In genomic region chr16:67910162-67910561, GRCh38 we compare ENCODE assay signal across 10 cellular contexts. TPM values are rescaled to one million over a fixed set of nuclear protein-coding genes. Genes with fewer than 3 reads are reported as not detected.
DNase-seq lines count a peak whose midpoint lies in the region; ATAC-seq and TF ChIP-seq lines count a peak whose summit lies in the region.
"Had no signal": no experiment of that assay in that cellular context is flagged by ENCODE, and none has a peak within 500 bp of the region (broad histone marks: within the 10 kb centered on the region; RNA-seq: fewer than 3 reads in every experiment).

No MANE protein-coding gene starts in this region.

- peaks cover 21% of the 10 kb centered on the region for H3K4me1 Mint-ChIP-seq in activated naive CD4-positive, alpha-beta T cell treated with anti-CD3 and anti-CD28 coated beads for 36 hours (ENCODE audit: low read depth)
- H3K4me1 Mint-ChIP-seq in stimulated activated naive CD8-positive, alpha-beta T cell treated with anti-CD3 and anti-CD28 coated beads, Interleukin-15, amount 100 ng/mL, for 72 hours, result peaks cover 28% of the 10 kb centered on the region

- H3K4me1 ChIP-seq in SJCRH30, result peaks cover 3% of the 10 kb centered on the region
- H3K4me1 ChIP-seq: SJSA1 had no signal

- H3K9me3 Mint-ChIP-seq in activated naive CD4-positive, alpha-beta T cell treated with anti-CD3 and anti-CD28 coated beads for 36 hours, result no peaks in the 10 kb centered on the region
- H3K9me3 Mint-ChIP-seq in stimulated activated naive CD8-positive, alpha-beta T cell treated with anti-CD3 and anti-CD28 coated beads, Interleukin-15, amount 100 ng/mL, for 72 hours, result no peaks in the 10 kb centered on the region

- peak overlapping the region; percentile 56 for H3K27ac Mint-ChIP-seq in activated naive CD4-positive, alpha-beta T cell treated with anti-CD3 and anti-CD28 coated beads for 36 hours
- H3K27ac Mint-ChIP-seq in stimulated activated naive CD8-positive, alpha-beta T cell treated with anti-CD3 and anti-CD28 coated beads, Interleukin-15, amount 100 ng/mL, for 72 hours, result peak overlapping the region; percentile 5 to 84

- H3K4me3 ChIP-seq in SJCRH30, result no peak overlapping the region
- no peak overlapping the region for H3K4me3 ChIP-seq in fibroblast of pulmonary artery (replicated peaks; ENCODE audit: low read depth, low read length)
- H3K4me3 ChIP-seq: SJSA1 had no signal

- intact Hi-C loops in activated naive CD4-positive, alpha-beta T cell treated with anti-CD3 and anti-CD28 coated beads for 36 hours (cut with micrococcal nuclease), result no loop called here

- H3K36me3 Mint-ChIP-seq in activated naive CD4-positive, alpha-beta T cell treated with anti-CD3 and anti-CD28 coated beads for 36 hours (ENCODE audit: low read depth), result peaks cover 5% of the 10 kb centered on the region

- no peak overlapping the region for H3K4me3 Mint-ChIP-seq in activated naive CD4-positive, alpha-beta T cell treated with anti-CD3 and anti-CD28 coated beads for 36 hours
- H3K4me3 Mint-ChIP-seq in stimulated activated naive CD8-positive, alpha-beta T cell treated with anti-CD3 and anti-CD28 coated beads, Interleukin-15, amount 100 ng/mL, for 72 hours, result no peak overlapping the region

- peak; percentile 83 for DNase-seq in activated naive CD4-positive, alpha-beta T cell treated with anti-CD3 and anti-CD28 coated beads for 36 hours
- DNase-seq in activated naive CD4-positive, alpha-beta T cell treated with anti-CD3 and anti-CD28 coated beads, Interleukin-2, amount 50 U/mL, for 16 hours, result no peak
- peak; percentile 68 to 69 for DNase-seq in SJCRH30
- DNase-seq in fibroblast of pulmonary artery (ENCODE audit: low read depth), result peak; percentile 53
- peak in 1 of 2 donors; percentile 67 for DNase-seq in stimulated activated naive CD8-positive, alpha-beta T cell treated with anti-CD3 and anti-CD28 coated beads, Interleukin-15, amount 100 ng/mL, for 72 hours
- no peak for DNase-seq in SHP77 treated with DMSO at 0.1 percent for 48 hours (lab: John Stamatoyannopoulos, UW)
- DNase-seq in cortex of kidney (lab: John Stamatoyannopoulos, UW), result no peak
- DNase-seq: left ventricle myocardium superior had no signal

- no peaks in the 10 kb centered on the region for H3K27me3 Mint-ChIP-seq in activated naive CD4-positive, alpha-beta T cell treated with anti-CD3 and anti-CD28 coated beads for 36 hours (ENCODE audit: low read depth)
- H3K27me3 Mint-ChIP-seq in stimulated activated naive CD8-positive, alpha-beta T cell treated with anti-CD3 and anti-CD28 coated beads, Interleukin-15, amount 100 ng/mL, for 72 hours, result no peaks in the 10 kb centered on the region

- H3K27ac ChIP-seq in SJCRH30, result no peak overlapping the region
- H3K27ac ChIP-seq: SJSA1 had no signal

- TF ChIP-seq CTCF in fibroblast of pulmonary artery (IDR thresholded peaks at IDR 0.05; ENCODE audit: low read length, missing control alignments), result no peak

- H3K9me3 ChIP-seq in SJCRH30 (replicated peaks), result no peaks in the 10 kb centered on the region
- H3K9me3 ChIP-seq: SJSA1 had no signal

- no peaks in the 10 kb centered on the region for H3K36me3 ChIP-seq in SJCRH30

- CTCF ChIA-PET in activated naive CD4-positive, alpha-beta T cell treated with anti-CD3 and anti-CD28 coated beads for 36 hours (lab: Charles Lee), result interaction anchor here (0.7 to 2.3 kb wide), 4 partner anchors 13 to 127 kb away, joined by 3 to 11 read pairs (median 4); partner anchors contain the start of gene NRN1L

- no peaks in the 10 kb centered on the region for H3K27me3 ChIP-seq in SJCRH30
- H3K27me3 ChIP-seq: SJSA1 had no signal

- peak; percentile 99 for ATAC-seq in stimulated activated naive CD8-positive, alpha-beta T cell treated with anti-CD3 and anti-CD28 coated beads, Interleukin-15, amount 100 ng/mL, for 72 hours
- ATAC-seq in GM18873 (IDR thresholded peaks at IDR 0.05; ENCODE audit: low FRiP score, unreplicated experiment), result no peak
- ATAC-seq: left ventricle myocardium superior had no signal

RNA-seq across cellular contexts. Expression of gene PSKH1, which starts 17.1 kb away (rescaled TPM):
- total RNA-seq in activated naive CD4-positive, alpha-beta T cell treated with anti-CD3 and anti-CD28 coated beads for 36 hours, result 1 to 10 TPM; 7.1 to 8.0 TPM
- total RNA-seq in SJCRH30 (2014; rRNA removed; shearing (Covaris generic)), result 5.6 and 6.1 TPM in 2 replicates

RNA-seq across cellular contexts. Expression of gene CTRL, which starts 21.5 kb away (rescaled TPM):
- 1 to 10 TPM; 1.5 to 1.8 TPM for total RNA-seq in activated naive CD4-positive, alpha-beta T cell treated with anti-CD3 and anti-CD28 coated beads for 36 hours
- total RNA-seq in SJCRH30 (2014; rRNA removed; shearing (Covaris generic)), result 0.99 and 1.7 TPM in 2 replicates

RNA-seq across cellular contexts. Expression of gene NRN1L, which starts 25.5 kb away (rescaled TPM):
- not detected for total RNA-seq in activated naive CD4-positive, alpha-beta T cell treated with anti-CD3 and anti-CD28 coated beads for 36 hours
- total RNA-seq in SJCRH30 (2014; rRNA removed; shearing (Covaris generic)), result not detected in 2 replicates
- total RNA-seq: left ventricle myocardium superior, SJSA1 had no signal

RNA-seq across cellular contexts. Expression of gene PSMB10, which starts 26.5 kb away (rescaled TPM):
- total RNA-seq in activated naive CD4-positive, alpha-beta T cell treated with anti-CD3 and anti-CD28 coated beads for 36 hours, result 100 to 1,000 TPM; 138 to 147 TPM
- 7.4 and 7.6 TPM in 2 replicates for total RNA-seq in SJCRH30 (2014; rRNA removed; shearing (Covaris generic))

RNA-seq across cellular contexts. Expression of gene LCAT, which starts 33.8 kb away (rescaled TPM):
- total RNA-seq in activated naive CD4-positive, alpha-beta T cell treated with anti-CD3 and anti-CD28 coated beads for 36 hours, result 10 to 100 TPM in 1 of 2 experiments, 1 to 10 TPM in 1; 9.1 to 10.0 TPM
- 2.3 and 4.5 TPM in 2 replicates for total RNA-seq in SJCRH30 (2014; rRNA removed; shearing (Covaris generic))

Comparison
In these comparisons a context has a peak if more than half of its experiments do, and no peak if none do; other contexts are left out.
1. DNase-seq: peak in activated naive CD4-positive, alpha-beta T cell treated with anti-CD3 and anti-CD28 coated beads for 36 hours (single experiment), SJCRH30 (2 of 2) and fibroblast of pulmonary artery (single experiment); none in activated naive CD4-positive, alpha-beta T cell treated with anti-CD3 and anti-CD28 coated beads, Interleukin-2, amount 50 U/mL, for 16 hours (single experiment), SHP77 treated with DMSO at 0.1 percent for 48 hours (single experiment) and cortex of kidney (single experiment).